In genomic region chr10:128042131-128042610, GRCh38 we compare ENCODE assay signal across 1 cellular context.
TF ChIP-seq lines count a peak whose summit lies in the region.

No MANE protein-coding gene starts in this region.

TF ChIP-seq in SK-N-SH treated with all-trans-retinoic acid at 6 μM for 48 hours, 23 proteins besides CTCF, POLR2A, EP300 and RAD21 (continued from another document):
- TF ChIP-seq TSHZ2 (CRISPR knock-in tag; IDR thresholded peaks at IDR 0.05) (no peak), ZFP3 (CRISPR knock-in tag; IDR thresholded peaks at IDR 0.05) (no peak), ZNF70 (CRISPR knock-in tag; IDR thresholded peaks at IDR 0.05) (no peak), ZFP30 (CRISPR knock-in tag; IDR thresholded peaks at IDR 0.05) (no peak), BACH2 (CRISPR knock-in tag; IDR thresholded peaks at IDR 0.05; ENCODE audit: borderline replicate concordance) (no peak), ZNF565 (CRISPR knock-in tag; conservative IDR thresholded peaks at IDR 0.05; ENCODE audit: low read depth) (no peak), ZNF8 (CRISPR knock-in tag; IDR thresholded peaks at IDR 0.05) (no peak), POU6F1 (CRISPR knock-in tag; IDR thresholded peaks at IDR 0.05; ENCODE audit: borderline replicate concordance, low read depth) (no peak), CREB5 (CRISPR knock-in tag; IDR thresholded peaks at IDR 0.05; ENCODE audit: low read depth) (no peak), ISL1 (CRISPR knock-in tag; IDR thresholded peaks at IDR 0.05) (no peak)
